10 cellular contexts compared by ENCODE assay signal in genomic region chr4:73922766-73923630, GRCh38. TPM values are rescaled to one million over a fixed set of nuclear protein-coding genes. Genes with fewer than 3 reads are reported as not detected.
DNase-seq lines count a peak whose midpoint lies in the region; ATAC-seq and TF ChIP-seq lines count a peak whose summit lies in the region.
"Had no signal": no experiment of that assay in that cellular context is flagged by ENCODE, and none has a peak within 500 bp of the region (broad histone marks: within the 10 kb centered on the region; RNA-seq: fewer than 3 reads in every experiment).

No MANE protein-coding gene starts in this region.

- no peak for TF ChIP-seq EP300 in Ishikawa (IDR thresholded peaks at IDR 0.05; ENCODE audit: borderline replicate concordance)

- ATAC-seq in right lobe of liver (peak in 1 of 4 donors; percentile 50), GM19023 (IDR thresholded peaks at IDR 0.05; ENCODE audit: unreplicated experiment) (no peak), HG03571 (IDR thresholded peaks at IDR 0.05; ENCODE audit: unreplicated experiment) (no peak)

- TF ChIP-seq CTCF in Caco-2 (IDR thresholded peaks at IDR 0.05; ENCODE audit: insufficient read depth in 1 of 2, low read depth in 1 of 2, low read length in 1 of 2, severe bottlenecking in 1 of 2, unreplicated experiment in 1 of 2) (peak; percentile 7 to 33), astrocyte of the cerebellum (IDR thresholded peaks at IDR 0.05; ENCODE audit: low read depth, low read length, missing control alignments) (peak; percentile 26), right lobe of liver (IDR thresholded peaks at IDR 0.05) (peak; percentile 32 to 41 (median 38))

- H3K36me3 ChIP-seq in Caco-2 (ENCODE audit: control insufficient read depth, insufficient read depth, low read length) (no peaks in the 10 kb centered on the region), right lobe of liver (no peaks in the 10 kb centered on the region)
- H3K36me3 ChIP-seq: Peyer's patch had no signal

- H3K27ac Mint-ChIP-seq in Caco-2 (ENCODE audit: unreplicated experiment) = no peak overlapping the region
- no peak overlapping the region for H3K27ac Mint-ChIP-seq in activated naive CD4-positive, alpha-beta T cell treated with anti-CD3 and anti-CD28 coated beads, Interleukin-2, amount 10 ng/mL, durations not matched to agents 7 days and 5 days

- TF ChIP-seq RAD21 in Ishikawa (IDR thresholded peaks at IDR 0.05; ENCODE audit: low read depth) = peak; percentile 86

- H3K9me3 Mint-ChIP-seq in Caco-2 (ENCODE audit: unreplicated experiment) = no peaks in the 10 kb centered on the region
- H3K9me3 Mint-ChIP-seq in activated naive CD4-positive, alpha-beta T cell treated with anti-CD3 and anti-CD28 coated beads, Interleukin-2, amount 10 ng/mL, durations not matched to agents 7 days and 5 days = no peaks in the 10 kb centered on the region

- H3K27me3 ChIP-seq in Caco-2 (replicated peaks; ENCODE audit: control insufficient read depth, insufficient read depth, low read length) (no peaks in the 10 kb centered on the region), right lobe of liver (no peaks in the 10 kb centered on the region)

- POLR2A ChIA-PET in Caco-2 (lab: Charles Lee) = no interaction called here

- H3K4me3 Mint-ChIP-seq in Caco-2 (ENCODE audit: unreplicated experiment) = no peak overlapping the region
- no peak overlapping the region for H3K4me3 Mint-ChIP-seq in activated naive CD4-positive, alpha-beta T cell treated with anti-CD3 and anti-CD28 coated beads, Interleukin-2, amount 10 ng/mL, durations not matched to agents 7 days and 5 days

- H3K9me3 ChIP-seq in Caco-2 = no peaks in the 10 kb centered on the region
- no peaks in the 10 kb centered on the region for H3K9me3 ChIP-seq in right lobe of liver
- H3K9me3 ChIP-seq: Peyer's patch had no signal

- H3K4me1 ChIP-seq in Caco-2 = no peaks in the 10 kb centered on the region
- H3K4me1 ChIP-seq in right lobe of liver = no peaks in the 10 kb centered on the region
- H3K4me1 ChIP-seq: Peyer's patch had no signal

- peaks cover 5% of the 10 kb centered on the region for H3K4me1 Mint-ChIP-seq in Caco-2 (ENCODE audit: low read depth, unreplicated experiment)
- no peaks in the 10 kb centered on the region for H3K4me1 Mint-ChIP-seq in activated naive CD4-positive, alpha-beta T cell treated with anti-CD3 and anti-CD28 coated beads, Interleukin-2, amount 10 ng/mL, durations not matched to agents 7 days and 5 days

- intact Hi-C loops in Caco-2 (cut with micrococcal nuclease; ENCODE audit: unreplicated experiment) (loop anchor here (1.0 to 5.0 kb wide), 5 partner anchors 54 to 261 kb away; partner anchors contain the start of genes CXCL1 and CXCL2), right lobe of liver (cut with DNase I) (no loop called here)

- DNase-seq in Caco-2 (peak in 1 of 2 experiments; percentile 12), astrocyte of the cerebellum (ENCODE audit: low read depth) (peak; percentile 55), right lobe of liver (no peak), ureter (ENCODE audit: low spot score) (no peak)
- no peak for DNase-seq in activated naive CD4-positive, alpha-beta T cell treated with anti-CD3 and anti-CD28 coated beads, Interleukin-2, amount 10 ng/mL, durations not matched to agents 7 days and 5 days
- DNase-seq: glutamatergic neuron, Peyer's patch had no signal

- H3K27me3 Mint-ChIP-seq in Caco-2 (ENCODE audit: insufficient read depth, unreplicated experiment) = peaks cover 3% of the 10 kb centered on the region
- no peaks in the 10 kb centered on the region for H3K27me3 Mint-ChIP-seq in activated naive CD4-positive, alpha-beta T cell treated with anti-CD3 and anti-CD28 coated beads, Interleukin-2, amount 10 ng/mL, durations not matched to agents 7 days and 5 days

- WGBS in right lobe of liver (ENCODE audit: insufficient coverage, low coverage, low lambda C conversion rate, missing lambda C conversion rate) = 35% methylated on average over 1 of the region's 1 CpG

- no peaks in the 10 kb centered on the region for H3K36me3 Mint-ChIP-seq in Caco-2 (ENCODE audit: insufficient read depth, unreplicated experiment)
- no peaks in the 10 kb centered on the region for H3K36me3 Mint-ChIP-seq in activated naive CD4-positive, alpha-beta T cell treated with anti-CD3 and anti-CD28 coated beads, Interleukin-2, amount 10 ng/mL, durations not matched to agents 7 days and 5 days

- in situ Hi-C loops in astrocyte of the cerebellum (cut with HindIII; ENCODE audit: low sequenced_read_pairs) = no loop called here

- H3K4me3 ChIP-seq in Caco-2 (ENCODE audit: low read depth, low read length) (no peak overlapping the region), astrocyte of the cerebellum (ENCODE audit: low read depth, low read length) (no peak overlapping the region), right lobe of liver (no peak overlapping the region)
- H3K4me3 ChIP-seq: Peyer's patch had no signal

- CTCF ChIA-PET in Caco-2 (lab: Charles Lee) = no interaction called here
- CTCF ChIA-PET in activated naive CD4-positive, alpha-beta T cell treated with anti-CD3 and anti-CD28 coated beads, Interleukin-2, amount 10 ng/mL, durations not matched to agents 7 days and 5 days (lab: Charles Lee) = interaction anchor here (0.9 kb wide), 1 partner anchor 21 kb away, joined by 3 read pairs; no protein-coding TSS in a partner anchor

- H3K27ac ChIP-seq in right lobe of liver = no peak overlapping the region
- H3K27ac ChIP-seq: Peyer's patch had no signal

- no peak for TF ChIP-seq POLR2A in right lobe of liver (IDR thresholded peaks at IDR 0.05)

- no TSS peak for BruUV-seq in Caco-2 (replicated peaks; lab: Mats Ljungman, UMichigan)

TF ChIP-seq in Ishikawa, 13 proteins besides CTCF, POLR2A, EP300 and RAD21:
- TF ChIP-seq TAF1 (IDR thresholded peaks at IDR 0.05; ENCODE audit: low read depth) (no peak), EGR1 (IDR thresholded peaks at IDR 0.05) (no peak), CREB1 (IDR thresholded peaks at IDR 0.05; ENCODE audit: low read depth) (no peak), FOXM1 (IDR thresholded peaks at IDR 0.05; ENCODE audit: borderline replicate concordance, low read depth) (no peak), USF1 (IDR thresholded peaks at IDR 0.05) (no peak)

RNA-seq across cellular contexts. Expression of gene CXCL1, which starts 53.8 kb away (rescaled TPM):
- total RNA-seq in Caco-2 (2022) = 0.79 TPM in 1 of 2 replicates, not detected in the other
- 10 to 100 TPM in 2 of 6 experiments, 1 to 10 TPM in 2, under 1 TPM in 2; 0.42 to 33.1 (median 4.3) TPM for total RNA-seq in right lobe of liver
- 0.55 TPM for total RNA-seq in ureter

RNA-seq across cellular contexts. Expression of gene PF4, which starts 58.8 kb away (rescaled TPM):
- total RNA-seq in Caco-2 (2022) (0.58 TPM in 1 of 2 replicates, not detected in the other), right lobe of liver (1 to 10 TPM in 3 of 6 experiments, under 1 TPM in 1, not detected in 2; 0.74 to 2.2 (median 1.5) TPM), ureter (not detected)
- total RNA-seq: Peyer's patch had no signal
